20 cellular contexts compared by ENCODE assay signal in the genomic region with DNA sequence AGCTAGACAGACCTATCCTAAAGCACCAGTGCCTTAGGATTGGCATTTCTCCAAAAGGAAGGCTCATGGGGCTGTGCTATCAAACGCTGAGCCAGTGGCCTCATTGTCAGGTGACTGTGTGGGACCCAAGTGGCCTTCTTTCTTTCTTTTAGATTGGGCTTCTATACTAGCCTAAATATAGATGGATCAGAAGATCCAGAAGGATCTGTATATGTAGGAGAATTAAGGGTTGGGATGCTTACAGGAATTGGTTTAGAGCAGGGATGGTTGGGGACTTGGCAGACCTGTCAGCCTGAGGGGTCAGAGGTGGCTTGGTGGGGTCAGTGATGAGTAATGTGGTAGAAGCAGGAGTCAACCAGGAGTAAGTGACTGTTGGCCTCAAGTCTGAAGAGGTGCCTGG.
"Had no signal": no experiment of that assay in that cellular context is flagged by ENCODE, and none has a peak within 500 bp of the region (broad histone marks: within the 10 kb centered on the region; RNA-seq: fewer than 3 reads in every experiment).

No MANE protein-coding gene starts in this region.

- H3K9me3 Mint-ChIP-seq: mesothelial cell of epicardium; natural killer cell; stimulated activated effector memory CD8-positive, alpha-beta T cell treated with anti-CD3 and anti-CD28 coated beads, Interleukin-12 subunit alpha, Interleukin-12 subunit beta, amount 100 ng/mL, for 72 hours; stimulated activated naive CD8-positive, alpha-beta T cell treated with anti-CD3 and anti-CD28 coated beads, Interleukin-15, Interleukin-2, amounts not matched to agents 100 ng/mL and 50 ng/mL, for 24 hours had no signal

- DNase-seq: heart right ventricle; islet precursor cell; left ventricle myocardium inferior; mesendoderm; naive B cell; natural killer cell; nucleus accumbens; retina; right cardiac atrium; stimulated activated CD4-positive, alpha-beta T cell treated with anti-CD3 and anti-CD28 coated beads, Interleukin-12 subunit alpha, Interleukin-12 subunit beta, amount 100 ng/mL, for 4 hours; stimulated activated CD4-positive, alpha-beta T cell treated with anti-CD3 and anti-CD28 coated beads, Interleukin-15, amount 100 ng/mL, for 24 hours; stimulated activated CD4-positive, alpha-beta T cell treated with anti-CD3 and anti-CD28 coated beads, Interleukin-2, amount 100 ng/mL, for 24 hours; stimulated activated CD4-positive, alpha-beta T cell treated with anti-CD3 and anti-CD28 coated beads, Interleukin-4, amount 100 ng/mL, for 1 hour; stimulated activated naive CD4-positive, alpha-beta T cell; tibial artery; trophoblast cell; uterus had no signal

- H3K4me3 Mint-ChIP-seq: mesothelial cell of epicardium; natural killer cell; stimulated activated effector memory CD8-positive, alpha-beta T cell treated with anti-CD3 and anti-CD28 coated beads, Interleukin-12 subunit alpha, Interleukin-12 subunit beta, amount 100 ng/mL, for 72 hours; stimulated activated naive CD8-positive, alpha-beta T cell treated with anti-CD3 and anti-CD28 coated beads, Interleukin-15, Interleukin-2, amounts not matched to agents 100 ng/mL and 50 ng/mL, for 24 hours had no signal

- H3K36me3 Mint-ChIP-seq: naive B cell; stimulated activated effector memory CD8-positive, alpha-beta T cell treated with anti-CD3 and anti-CD28 coated beads, Interleukin-12 subunit alpha, Interleukin-12 subunit beta, amount 100 ng/mL, for 72 hours had no signal

- H3K27ac Mint-ChIP-seq: mesothelial cell of epicardium; natural killer cell; stimulated activated effector memory CD8-positive, alpha-beta T cell treated with anti-CD3 and anti-CD28 coated beads, Interleukin-12 subunit alpha, Interleukin-12 subunit beta, amount 100 ng/mL, for 72 hours; stimulated activated naive CD8-positive, alpha-beta T cell treated with anti-CD3 and anti-CD28 coated beads, Interleukin-15, Interleukin-2, amounts not matched to agents 100 ng/mL and 50 ng/mL, for 24 hours had no signal
